ENCODE assay signal across 8 cellular contexts in genomic region chr2:40554665-40555294, GRCh38.
A peak's percentile ranks its signal among the peaks of the same experiment; 100 is the strongest.
DNase-seq lines count a peak whose midpoint lies in the region; ATAC-seq and TF ChIP-seq lines count a peak whose summit lies in the region.

No MANE protein-coding gene starts in this region.

- H3K4me1 Mint-ChIP-seq in natural killer cell: no peaks in the 10 kb centered on the region
- no peaks in the 10 kb centered on the region for H3K4me1 Mint-ChIP-seq in natural killer cell treated with Interleukin-12 subunit alpha and Interleukin-12 subunit beta and Interleukin-15 and Interleukin-18, amount 100 ng/mL, for 72 hours (ENCODE audit: low read depth in 2 of 2)

- H3K4me1 ChIP-seq in right lobe of liver (no peaks in the 10 kb centered on the region), stomach (no peaks in the 10 kb centered on the region)

- H3K27ac Mint-ChIP-seq in natural killer cell: no peak overlapping the region
- no peak overlapping the region for H3K27ac Mint-ChIP-seq in natural killer cell treated with Interleukin-12 subunit alpha and Interleukin-12 subunit beta and Interleukin-15 and Interleukin-18, amount 100 ng/mL, for 72 hours

- H3K9me3 ChIP-seq in right lobe of liver: no peaks in the 10 kb centered on the region
- no peaks in the 10 kb centered on the region for H3K9me3 ChIP-seq in stomach

- H3K36me3 ChIP-seq in right lobe of liver (no peaks in the 10 kb centered on the region), stomach (no peaks in the 10 kb centered on the region)

- peak; percentile 28 for TF ChIP-seq CTCF in natural killer cell (IDR thresholded peaks at IDR 0.05)
- TF ChIP-seq CTCF in choroid plexus epithelial cell (conservative IDR thresholded peaks at IDR 0.05; ENCODE audit: low read depth, low read length): peak; percentile 96
- TF ChIP-seq CTCF in right lobe of liver (IDR thresholded peaks at IDR 0.05): peak; percentile 71 to 88 (median 82)
- peak in 5 of 7 experiments; percentile 70 to 90 (median 86) for TF ChIP-seq CTCF in stomach (IDR thresholded peaks at IDR 0.05)

- in situ Hi-C loops in SK-MEL-5 (cut with HindIII; ENCODE audit: low pct_unique_long_range_greater_than_20kb, low sequenced_read_pairs): no loop called here

- H3K9me3 Mint-ChIP-seq in natural killer cell: no peaks in the 10 kb centered on the region
- H3K9me3 Mint-ChIP-seq in natural killer cell treated with Interleukin-12 subunit alpha and Interleukin-12 subunit beta and Interleukin-15 and Interleukin-18, amount 100 ng/mL, for 72 hours: peaks cover 2% of the 10 kb centered on the region

- H3K36me3 Mint-ChIP-seq in natural killer cell: no peaks in the 10 kb centered on the region
- H3K36me3 Mint-ChIP-seq in natural killer cell treated with Interleukin-12 subunit alpha and Interleukin-12 subunit beta and Interleukin-15 and Interleukin-18, amount 100 ng/mL, for 72 hours: no peaks in the 10 kb centered on the region

- WGBS in right lobe of liver (ENCODE audit: insufficient coverage, low coverage, low lambda C conversion rate, missing lambda C conversion rate): 47% methylated on average over 5 of the region's 5 CpGs
- WGBS in stomach, 5 donors: 54 to 65% (median 57%) methylated on average over 5 of the region's 5 CpGs

- no peak overlapping the region for H3K4me3 Mint-ChIP-seq in natural killer cell
- H3K4me3 Mint-ChIP-seq in natural killer cell treated with Interleukin-12 subunit alpha and Interleukin-12 subunit beta and Interleukin-15 and Interleukin-18, amount 100 ng/mL, for 72 hours: no peak overlapping the region

- H3K4me3 ChIP-seq in choroid plexus epithelial cell (ENCODE audit: low read depth, low read length): no peak overlapping the region
- no peak overlapping the region for H3K4me3 ChIP-seq in right lobe of liver
- no peak overlapping the region for H3K4me3 ChIP-seq in stomach

- H3K27me3 ChIP-seq in right lobe of liver (no peaks in the 10 kb centered on the region), stomach (no peaks in the 10 kb centered on the region)

- no peaks in the 10 kb centered on the region for H3K27me3 Mint-ChIP-seq in natural killer cell (ENCODE audit: low read depth in 2 of 2)
- H3K27me3 Mint-ChIP-seq in natural killer cell treated with Interleukin-12 subunit alpha and Interleukin-12 subunit beta and Interleukin-15 and Interleukin-18, amount 100 ng/mL, for 72 hours: no peaks in the 10 kb centered on the region

- TF ChIP-seq POLR2A in right lobe of liver (IDR thresholded peaks at IDR 0.05) (no peak), stomach (IDR thresholded peaks at IDR 0.05) (no peak)

- no peak for DNase-seq in natural killer cell
- no peak for DNase-seq in natural killer cell treated with Interleukin-12 subunit alpha and Interleukin-12 subunit beta and Interleukin-15 and Interleukin-18, amount 100 ng/mL, for 72 hours (ENCODE audit: low spot score)
- DNase-seq in NCI-H1092 treated with DMSO at 0.1 percent for 48 hours (lab: John Stamatoyannopoulos, UW): peak; percentile 50
- peak; percentile 87 for DNase-seq in SK-MEL-5 (ENCODE audit: low read depth, low spot score)
- DNase-seq in choroid plexus epithelial cell (ENCODE audit: low read depth): peak; percentile 69
- peak in 2 of 3 donors; percentile 43 to 65 for DNase-seq in right lobe of liver
- DNase-seq in stomach: peak; percentile 68

- no peak for TF ChIP-seq EP300 in stomach (IDR thresholded peaks at IDR 0.05)

- no peak overlapping the region for H3K27ac ChIP-seq in right lobe of liver
- H3K27ac ChIP-seq in stomach: no peak overlapping the region

- intact Hi-C loops in natural killer cell (cut with micrococcal nuclease): no loop called here
- intact Hi-C loops in right lobe of liver (cut with DNase I): loop anchor here (5.0 to 10.0 kb wide), 2 partner anchors 637 to 640 kb away; no protein-coding TSS in a partner anchor
- intact Hi-C loops in stomach (cut with DNase I; ENCODE audit: low total_unique reads): loop anchor here (5.0 kb wide), 1 partner anchor 637 kb away; no protein-coding TSS in a partner anchor

- peak in 1 of 3 donors; percentile 49 for ATAC-seq in natural killer cell
- ATAC-seq in natural killer cell treated with Interleukin-12 subunit alpha and Interleukin-12 subunit beta and Interleukin-15 and Interleukin-18, amount 100 ng/mL, for 72 hours: no peak
- ATAC-seq in HG02759 (IDR thresholded peaks at IDR 0.05; ENCODE audit: unreplicated experiment): peak; percentile 90
- peak; percentile 87 to 92 (median 90) for ATAC-seq in right lobe of liver

Comparison
In these comparisons a context has a peak if more than half of its experiments do, and no peak if none do; other contexts are left out.
1. ATAC-seq: peak in HG02759 (single experiment) and right lobe of liver (4 of 4); none in natural killer cell treated with Interleukin-12 subunit alpha and Interleukin-12 subunit beta and Interleukin-15 and Interleukin-18, amount 100 ng/mL, for 72 hours (0 of 2).
2. DNase-seq: peak in NCI-H1092 treated with DMSO at 0.1 percent for 48 hours (single experiment), SK-MEL-5 (single experiment), choroid plexus epithelial cell (single experiment), right lobe of liver (2 of 3) and stomach (single experiment); none in natural killer cell (single experiment) and natural killer cell treated with Interleukin-12 subunit alpha and Interleukin-12 subunit beta and Interleukin-15 and Interleukin-18, amount 100 ng/mL, for 72 hours (single experiment).
3. CTCF ChIP-seq: peak in every context shown above with its lines; median percentile 96 in choroid plexus epithelial cell; 86 in stomach; 82 in right lobe of liver; 28 in natural killer cell.